Comparison of ENCODE assay signal across 9 cellular contexts in the genomic region with DNA sequence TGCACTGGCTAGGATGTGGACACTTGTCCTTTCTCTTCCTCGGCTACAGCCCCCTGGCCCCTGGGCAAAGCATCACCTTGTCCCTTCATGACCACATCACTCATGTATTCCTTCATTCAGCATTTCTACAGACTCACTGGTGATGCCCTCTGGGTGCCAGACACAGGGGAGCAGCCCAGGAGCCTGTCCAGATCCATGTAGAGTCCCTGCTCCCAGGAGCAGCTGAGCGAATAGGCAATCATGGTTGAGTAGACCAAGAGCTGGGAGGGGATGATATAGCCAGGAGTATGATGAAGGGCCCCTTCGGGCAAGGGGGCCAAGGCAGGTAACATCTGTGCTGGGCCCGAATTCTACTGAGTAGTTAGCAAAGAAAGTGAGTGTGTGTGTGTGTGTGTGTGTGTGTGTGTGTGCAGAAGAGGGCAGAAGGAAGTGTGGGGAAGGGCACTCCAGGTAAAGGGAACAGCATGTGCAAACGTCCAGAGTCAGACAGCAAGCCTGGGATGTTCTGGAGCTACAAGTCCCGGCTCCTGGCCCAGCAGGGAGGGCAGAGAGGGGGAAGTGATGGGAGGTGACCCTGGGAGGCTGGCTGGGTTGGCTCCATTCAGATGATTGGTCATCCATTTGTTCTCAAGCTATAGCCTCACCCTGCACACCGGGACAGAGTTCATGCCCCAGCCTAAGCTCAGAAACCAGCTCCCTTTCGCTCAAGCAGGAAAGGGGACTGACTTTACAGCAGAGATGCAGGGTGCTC. TPM values are rescaled to one million over a fixed set of nuclear protein-coding genes. Genes with fewer than 3 reads are reported as not detected.
DNase-seq lines count a peak whose midpoint lies in the region; ATAC-seq and TF ChIP-seq lines count a peak whose summit lies in the region.
"Had no signal": no experiment of that assay in that cellular context is flagged by ENCODE, and none has a peak within 500 bp of the region (broad histone marks: within the 10 kb centered on the region; RNA-seq: fewer than 3 reads in every experiment).

No MANE protein-coding gene starts in this region.

- in situ Hi-C loops in transverse colon (cut with MboI; ENCODE audit: low pct_ligation_motif_present in 1 of 4, low pct_unique_long_range_greater_than_20kb in 1 of 4, low sequenced_read_pairs in 3 of 4), result no loop called here

- peak overlapping the region; percentile 97 for H3K27ac Mint-ChIP-seq in activated CD4-positive, alpha-beta memory T cell treated with anti-CD3 and anti-CD28 coated beads for 36 hours
- peak overlapping the region; percentile 90 to 95 (median 92) for H3K27ac Mint-ChIP-seq in immature natural killer cell

- H3K9me3 Mint-ChIP-seq in activated CD4-positive, alpha-beta memory T cell treated with anti-CD3 and anti-CD28 coated beads for 36 hours, result no peaks in the 10 kb centered on the region
- H3K9me3 Mint-ChIP-seq in immature natural killer cell, result no peaks in the 10 kb centered on the region

- TF ChIP-seq CTCF in transverse colon (IDR thresholded peaks at IDR 0.05) (no peak), ovary (IDR thresholded peaks at IDR 0.05) (no peak), coronary artery (IDR thresholded peaks at IDR 0.05) (no peak)

- ATAC-seq in GM18517 (IDR thresholded peaks at IDR 0.05; ENCODE audit: unreplicated experiment), result no peak

- 68 to 69% methylated on average over 4 to 8 of the region's 8 CpGs for whole genome bisulfite sequencing in transverse colon (ENCODE audit: low coverage in 1 of 2), 2 donors
- 86 to 90% (median 90%) methylated on average over 8 of the region's 8 CpGs for WGBS in ovary, 3 donors

- TF ChIP-seq EP300 in transverse colon (IDR thresholded peaks at IDR 0.05; ENCODE audit: low read depth) (no peak), ovary (IDR thresholded peaks at IDR 0.05) (no peak)

- H3K27me3 ChIP-seq in transverse colon (peaks cover 3% of the 10 kb centered on the region), ovary (no peaks in the 10 kb centered on the region)

- peaks cover 67% of the 10 kb centered on the region for H3K4me1 Mint-ChIP-seq in activated CD4-positive, alpha-beta memory T cell treated with anti-CD3 and anti-CD28 coated beads for 36 hours (ENCODE audit: low read depth)
- peaks cover 70 to 77% of the 10 kb centered on the region in 2 donors for H3K4me1 Mint-ChIP-seq in immature natural killer cell

- H3K36me3 ChIP-seq in transverse colon (no peaks in the 10 kb centered on the region), ovary (no peaks in the 10 kb centered on the region)

- peaks cover 38% of the 10 kb centered on the region for H3K36me3 Mint-ChIP-seq in activated CD4-positive, alpha-beta memory T cell treated with anti-CD3 and anti-CD28 coated beads for 36 hours
- H3K36me3 Mint-ChIP-seq in immature natural killer cell, result peaks cover 0 to 8% (median 4%) of the 10 kb centered on the region in 3 donors

- H3K27ac ChIP-seq in transverse colon (peak overlapping the region; percentile 37 to 67 (median 52)), ovary (no peak overlapping the region), coronary artery (no peak overlapping the region)

- H3K27me3 Mint-ChIP-seq in activated CD4-positive, alpha-beta memory T cell treated with anti-CD3 and anti-CD28 coated beads for 36 hours, result no peaks in the 10 kb centered on the region
- peaks cover 11 to 21% (median 14%) of the 10 kb centered on the region in 3 donors for H3K27me3 Mint-ChIP-seq in immature natural killer cell (ENCODE audit: low read depth in 3 of 3)

- H3K4me3 ChIP-seq in transverse colon, result peak overlapping the region in 1 of 4 donors; percentile 27
- H3K4me3 ChIP-seq in ovary, result no peak overlapping the region
- no peak overlapping the region for H3K4me3 ChIP-seq in coronary artery

- H3K9me3 ChIP-seq in transverse colon (no peaks in the 10 kb centered on the region), ovary (no peaks in the 10 kb centered on the region)

- peaks cover 0 to 14% (median 4%) of the 10 kb centered on the region in 4 donors for H3K4me1 ChIP-seq in transverse colon
- H3K4me1 ChIP-seq in ovary (ENCODE audit: insufficient read depth), result peaks cover 14% of the 10 kb centered on the region

- peak overlapping the region; percentile 87 for H3K4me3 Mint-ChIP-seq in activated CD4-positive, alpha-beta memory T cell treated with anti-CD3 and anti-CD28 coated beads for 36 hours
- peak overlapping the region; percentile 85 to 96 (median 89) for H3K4me3 Mint-ChIP-seq in immature natural killer cell

- DNase-seq in stimulated activated CD4-positive, alpha-beta T cell treated with anti-CD3 and anti-CD28 coated beads, Interleukin-2, amount 100 ng/mL, for 24 hours, result peak; percentile 21 to 22
- DNase-seq in stimulated activated CD4-positive, alpha-beta T cell treated with anti-CD3 and anti-CD28 coated beads, Interleukin-4, amount 100 ng/mL, for 4 hours, result no peak
- peak; percentile 29 for DNase-seq in activated CD4-positive, alpha-beta memory T cell treated with anti-CD3 and anti-CD28 coated beads for 36 hours
- DNase-seq in immature natural killer cell, result peak in 2 of 3 donors; percentile 20 to 22
- no peak for DNase-seq in transverse colon
- DNase-seq in ovary, result no peak
- DNase-seq in coronary artery (ENCODE audit: low spot score), result no peak
- DNase-seq: NCI-H1694 treated with DMSO at 0.1 percent for 48 hours had no signal

- TF ChIP-seq POLR2A in transverse colon (IDR thresholded peaks at IDR 0.05), result no peak
- TF ChIP-seq POLR2A in ovary (IDR thresholded peaks at IDR 0.05), result no peak

- POLR2A ChIA-PET in activated CD4-positive, alpha-beta memory T cell treated with anti-CD3 and anti-CD28 coated beads for 36 hours (lab: Charles Lee), result interaction anchor here (0.6 to 6.6 kb wide), 7 partner anchors 14 to 87 kb away, joined by 3 to 114 read pairs (median 4); a partner anchor contains a TSS

- CTCF ChIA-PET in activated CD4-positive, alpha-beta memory T cell treated with anti-CD3 and anti-CD28 coated beads for 36 hours (lab: Charles Lee), result interaction anchor here (0.8 to 6.6 kb wide), 7 partner anchors 12 to 154 kb away, joined by 3 to 113 read pairs (median 5); a partner anchor contains a TSS

- intact Hi-C loops in activated CD4-positive, alpha-beta memory T cell treated with anti-CD3 and anti-CD28 coated beads for 36 hours (cut with micrococcal nuclease), result no loop called here
- intact Hi-C loops in transverse colon (cut with DNase I; ENCODE audit: low total_unique reads) (no loop called here), ovary (cut with DNase I) (no loop called here)

RNA-seq across cellular contexts. Expression of a gene that starts 21.0 kb away (rescaled TPM):
- 100 to 1,000 TPM; 129 to 138 TPM for total RNA-seq in activated CD4-positive, alpha-beta memory T cell treated with anti-CD3 and anti-CD28 coated beads for 36 hours
- polyA plus RNA-seq in immature natural killer cell, result 100 to 1,000 TPM in 1 of 3 donors, 10 to 100 TPM in 2; 43.4 to 133 (median 49.0) TPM
- 1 to 10 TPM in 3 of 4 donors, under 1 TPM in 1; 0.20 to 6.7 (median 4.1) TPM for total RNA-seq in transverse colon
- total RNA-seq in ovary, result 1 to 10 TPM; 4.2 to 9.2 (median 8.3) TPM
- 1 to 10 TPM; 3.7 to 6.7 TPM for polyA plus RNA-seq in ovary

RNA-seq across cellular contexts. Expression of a gene that starts 41.8 kb away (rescaled TPM):
- total RNA-seq in activated CD4-positive, alpha-beta memory T cell treated with anti-CD3 and anti-CD28 coated beads for 36 hours, result 10 to 100 TPM; 12.2 to 14.0 TPM
- polyA plus RNA-seq in immature natural killer cell, result 1 to 10 TPM; 1.1 to 2.3 (median 1.3) TPM
- total RNA-seq in transverse colon, result 10 to 100 TPM in 1 of 4 donors, 1 to 10 TPM in 3; 2.6 to 19.7 (median 6.0) TPM
- 10 to 100 TPM in 5 of 7 donors, 1 to 10 TPM in 2; 5.7 to 20.8 (median 17.6) TPM for total RNA-seq in ovary
- polyA plus RNA-seq in ovary, result 1 to 10 TPM; 1.6 to 7.7 TPM

Comparison
In these comparisons a context has a peak if more than half of its experiments do, and no peak if none do; other contexts are left out.
1. DNase-seq: peak in stimulated activated CD4-positive, alpha-beta T cell treated with anti-CD3 and anti-CD28 coated beads, Interleukin-2, amount 100 ng/mL, for 24 hours (2 of 2), activated CD4-positive, alpha-beta memory T cell treated with anti-CD3 and anti-CD28 coated beads for 36 hours (single experiment) and immature natural killer cell (2 of 3); none in stimulated activated CD4-positive, alpha-beta T cell treated with anti-CD3 and anti-CD28 coated beads, Interleukin-4, amount 100 ng/mL, for 4 hours (0 of 2), transverse colon (single experiment), ovary (0 of 5) and coronary artery (single experiment).
2. H3K27ac ChIP-seq: peak in transverse colon (4 of 4); none in ovary (0 of 2) and coronary artery (0 of 2).
3. RNA of a gene that starts 21.0 kb away (total RNA-seq): 129 to 138 TPM in activated CD4-positive, alpha-beta memory T cell treated with anti-CD3 and anti-CD28 coated beads for 36 hours; 4.2 to 9.2 TPM in ovary and 0.20 to 6.7 TPM in transverse colon; every median in the first group is over 10 times any median in the second.